ENCODE assay signal across 1 cellular context in genomic region chr2:20106746-20107145, GRCh38.
TF ChIP-seq lines count a peak whose summit lies in the region.

No MANE protein-coding gene starts in this region.

TF ChIP-seq in WTC11, 78 proteins besides CTCF, POLR2A, EP300 and RAD21 (continued from another document and continues in another):
- TF ChIP-seq ZNF317 (CRISPR knock-in tag; IDR thresholded peaks at IDR 0.05; ENCODE audit: borderline replicate concordance, low read depth) = no peak
- no peak for TF ChIP-seq NFATC4 (CRISPR knock-in tag; IDR thresholded peaks at IDR 0.05)
- TF ChIP-seq ZNF138 (CRISPR knock-in tag; conservative IDR thresholded peaks at IDR 0.05) = peak; percentile 88; the same call in 1 of the 2 replicates
- peak; percentile 83; the same call in 1 of the 2 replicates for TF ChIP-seq ETV6 (CRISPR knock-in tag; IDR thresholded peaks at IDR 0.05)
- TF ChIP-seq, protein P1, sequence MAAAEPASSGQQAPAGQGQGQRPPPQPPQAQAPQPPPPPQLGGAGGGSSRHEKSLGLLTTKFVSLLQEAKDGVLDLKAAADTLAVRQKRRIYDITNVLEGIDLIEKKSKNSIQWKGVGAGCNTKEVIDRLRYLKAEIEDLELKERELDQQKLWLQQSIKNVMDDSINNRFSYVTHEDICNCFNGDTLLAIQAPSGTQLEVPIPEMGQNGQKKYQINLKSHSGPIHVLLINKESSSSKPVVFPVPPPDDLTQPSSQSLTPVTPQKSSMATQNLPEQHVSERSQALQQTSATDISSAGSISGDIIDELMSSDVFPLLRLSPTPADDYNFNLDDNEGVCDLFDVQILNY (CRISPR knock-in tag; IDR thresholded peaks at IDR 0.05) = peak; percentile 96
- TF ChIP-seq AFF4 (CRISPR knock-in tag; IDR thresholded peaks at IDR 0.05; ENCODE audit: borderline replicate concordance) = peak; percentile 93
- TF ChIP-seq ZNF425 (CRISPR knock-in tag; conservative IDR thresholded peaks at IDR 0.05) = no peak
- no peak for TF ChIP-seq ZNF671 (CRISPR knock-in tag; IDR thresholded peaks at IDR 0.05)
- TF ChIP-seq ZBTB21 (CRISPR knock-in tag; IDR thresholded peaks at IDR 0.05; ENCODE audit: borderline replicate concordance) = peak; percentile 84; the same call in 1 of the 2 replicates
- no peak for TF ChIP-seq NR2C2 (CRISPR knock-in tag; IDR thresholded peaks at IDR 0.05)
- no peak for TF ChIP-seq IRF1 (CRISPR knock-in tag; IDR thresholded peaks at IDR 0.05)
- TF ChIP-seq NFYB (CRISPR knock-in tag; conservative IDR thresholded peaks at IDR 0.05; ENCODE audit: low read depth) = no peak
- TF ChIP-seq, protein P2, sequence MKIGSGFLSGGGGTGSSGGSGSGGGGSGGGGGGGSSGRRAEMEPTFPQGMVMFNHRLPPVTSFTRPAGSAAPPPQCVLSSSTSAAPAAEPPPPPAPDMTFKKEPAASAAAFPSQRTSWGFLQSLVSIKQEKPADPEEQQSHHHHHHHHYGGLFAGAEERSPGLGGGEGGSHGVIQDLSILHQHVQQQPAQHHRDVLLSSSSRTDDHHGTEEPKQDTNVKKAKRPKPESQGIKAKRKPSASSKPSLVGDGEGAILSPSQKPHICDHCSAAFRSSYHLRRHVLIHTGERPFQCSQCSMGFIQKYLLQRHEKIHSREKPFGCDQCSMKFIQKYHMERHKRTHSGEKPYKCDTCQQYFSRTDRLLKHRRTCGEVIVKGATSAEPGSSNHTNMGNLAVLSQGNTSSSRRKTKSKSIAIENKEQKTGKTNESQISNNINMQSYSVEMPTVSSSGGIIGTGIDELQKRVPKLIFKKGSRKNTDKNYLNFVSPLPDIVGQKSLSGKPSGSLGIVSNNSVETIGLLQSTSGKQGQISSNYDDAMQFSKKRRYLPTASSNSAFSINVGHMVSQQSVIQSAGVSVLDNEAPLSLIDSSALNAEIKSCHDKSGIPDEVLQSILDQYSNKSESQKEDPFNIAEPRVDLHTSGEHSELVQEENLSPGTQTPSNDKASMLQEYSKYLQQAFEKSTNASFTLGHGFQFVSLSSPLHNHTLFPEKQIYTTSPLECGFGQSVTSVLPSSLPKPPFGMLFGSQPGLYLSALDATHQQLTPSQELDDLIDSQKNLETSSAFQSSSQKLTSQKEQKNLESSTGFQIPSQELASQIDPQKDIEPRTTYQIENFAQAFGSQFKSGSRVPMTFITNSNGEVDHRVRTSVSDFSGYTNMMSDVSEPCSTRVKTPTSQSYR (CRISPR knock-in tag; IDR thresholded peaks at IDR 0.05) = no peak
- peak; percentile 92 for TF ChIP-seq TP53 (CRISPR knock-in tag; IDR thresholded peaks at IDR 0.05)
- no peak for TF ChIP-seq JAZF1 (CRISPR knock-in tag; IDR thresholded peaks at IDR 0.05)
- no peak for TF ChIP-seq CBFB (CRISPR knock-in tag; IDR thresholded peaks at IDR 0.05; ENCODE audit: low read depth)
- TF ChIP-seq FOXJ3 (CRISPR knock-in tag; IDR thresholded peaks at IDR 0.05; ENCODE audit: borderline replicate concordance) = no peak
- TF ChIP-seq PRRX2 (CRISPR knock-in tag; IDR thresholded peaks at IDR 0.05) = no peak
- peak; percentile 61; the same call in 1 of the 2 replicates for TF ChIP-seq SMAD4 (CRISPR knock-in tag; IDR thresholded peaks at IDR 0.05)
- TF ChIP-seq, protein P3, sequence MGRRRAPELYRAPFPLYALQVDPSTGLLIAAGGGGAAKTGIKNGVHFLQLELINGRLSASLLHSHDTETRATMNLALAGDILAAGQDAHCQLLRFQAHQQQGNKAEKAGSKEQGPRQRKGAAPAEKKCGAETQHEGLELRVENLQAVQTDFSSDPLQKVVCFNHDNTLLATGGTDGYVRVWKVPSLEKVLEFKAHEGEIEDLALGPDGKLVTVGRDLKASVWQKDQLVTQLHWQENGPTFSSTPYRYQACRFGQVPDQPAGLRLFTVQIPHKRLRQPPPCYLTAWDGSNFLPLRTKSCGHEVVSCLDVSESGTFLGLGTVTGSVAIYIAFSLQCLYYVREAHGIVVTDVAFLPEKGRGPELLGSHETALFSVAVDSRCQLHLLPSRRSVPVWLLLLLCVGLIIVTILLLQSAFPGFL (CRISPR knock-in tag; IDR thresholded peaks at IDR 0.05; ENCODE audit: borderline replicate concordance) = no peak
- TF ChIP-seq ZNF512 (CRISPR knock-in tag; IDR thresholded peaks at IDR 0.05; ENCODE audit: borderline replicate concordance) = no peak
- TF ChIP-seq MXD4 (CRISPR knock-in tag; IDR thresholded peaks at IDR 0.05; ENCODE audit: borderline replicate concordance) = no peak
- no peak for TF ChIP-seq ZNF232 (CRISPR knock-in tag; IDR thresholded peaks at IDR 0.05)
- 0 out of 2 replicates have a peak, but pooled peaks have one; percentile 42 for TF ChIP-seq FOXP4 (CRISPR knock-in tag; IDR thresholded peaks at IDR 0.05)
- no peak for TF ChIP-seq OVOL2 (CRISPR knock-in tag; IDR thresholded peaks at IDR 0.05; ENCODE audit: borderline replicate concordance)
- peak; percentile 70; the same call in 1 of the 2 replicates for TF ChIP-seq ZBTB43 (CRISPR knock-in tag; IDR thresholded peaks at IDR 0.05)
- no peak for TF ChIP-seq SMAD3 (CRISPR knock-in tag; IDR thresholded peaks at IDR 0.05; ENCODE audit: borderline replicate concordance)
- TF ChIP-seq ESRRA (CRISPR knock-in tag; IDR thresholded peaks at IDR 0.05; ENCODE audit: borderline replicate concordance) = 0 out of 2 replicates have a peak, but pooled peaks have one; percentile 53
- peak; percentile 64; the same call in 1 of the 2 replicates for TF ChIP-seq SP1 (CRISPR knock-in tag; conservative IDR thresholded peaks at IDR 0.05)
- TF ChIP-seq, protein P4, sequence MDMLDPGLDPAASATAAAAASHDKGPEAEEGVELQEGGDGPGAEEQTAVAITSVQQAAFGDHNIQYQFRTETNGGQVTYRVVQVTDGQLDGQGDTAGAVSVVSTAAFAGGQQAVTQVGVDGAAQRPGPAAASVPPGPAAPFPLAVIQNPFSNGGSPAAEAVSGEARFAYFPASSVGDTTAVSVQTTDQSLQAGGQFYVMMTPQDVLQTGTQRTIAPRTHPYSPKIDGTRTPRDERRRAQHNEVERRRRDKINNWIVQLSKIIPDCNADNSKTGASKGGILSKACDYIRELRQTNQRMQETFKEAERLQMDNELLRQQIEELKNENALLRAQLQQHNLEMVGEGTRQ (CRISPR knock-in tag; IDR thresholded peaks at IDR 0.05) = no peak
- TF ChIP-seq, protein P5, sequence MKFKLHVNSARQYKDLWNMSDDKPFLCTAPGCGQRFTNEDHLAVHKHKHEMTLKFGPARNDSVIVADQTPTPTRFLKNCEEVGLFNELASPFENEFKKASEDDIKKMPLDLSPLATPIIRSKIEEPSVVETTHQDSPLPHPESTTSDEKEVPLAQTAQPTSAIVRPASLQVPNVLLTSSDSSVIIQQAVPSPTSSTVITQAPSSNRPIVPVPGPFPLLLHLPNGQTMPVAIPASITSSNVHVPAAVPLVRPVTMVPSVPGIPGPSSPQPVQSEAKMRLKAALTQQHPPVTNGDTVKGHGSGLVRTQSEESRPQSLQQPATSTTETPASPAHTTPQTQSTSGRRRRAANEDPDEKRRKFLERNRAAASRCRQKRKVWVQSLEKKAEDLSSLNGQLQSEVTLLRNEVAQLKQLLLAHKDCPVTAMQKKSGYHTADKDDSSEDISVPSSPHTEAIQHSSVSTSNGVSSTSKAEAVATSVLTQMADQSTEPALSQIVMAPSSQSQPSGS (CRISPR knock-in tag; IDR thresholded peaks at IDR 0.05; ENCODE audit: borderline replicate concordance, low read depth) = no peak
- no peak for TF ChIP-seq ATF1 (CRISPR knock-in tag; IDR thresholded peaks at IDR 0.05)
- TF ChIP-seq STAT6 (CRISPR knock-in tag; conservative IDR thresholded peaks at IDR 0.05; ENCODE audit: low read depth) = no peak
